ENCODE assay signal across 8 cellular contexts in the genomic region with DNA sequence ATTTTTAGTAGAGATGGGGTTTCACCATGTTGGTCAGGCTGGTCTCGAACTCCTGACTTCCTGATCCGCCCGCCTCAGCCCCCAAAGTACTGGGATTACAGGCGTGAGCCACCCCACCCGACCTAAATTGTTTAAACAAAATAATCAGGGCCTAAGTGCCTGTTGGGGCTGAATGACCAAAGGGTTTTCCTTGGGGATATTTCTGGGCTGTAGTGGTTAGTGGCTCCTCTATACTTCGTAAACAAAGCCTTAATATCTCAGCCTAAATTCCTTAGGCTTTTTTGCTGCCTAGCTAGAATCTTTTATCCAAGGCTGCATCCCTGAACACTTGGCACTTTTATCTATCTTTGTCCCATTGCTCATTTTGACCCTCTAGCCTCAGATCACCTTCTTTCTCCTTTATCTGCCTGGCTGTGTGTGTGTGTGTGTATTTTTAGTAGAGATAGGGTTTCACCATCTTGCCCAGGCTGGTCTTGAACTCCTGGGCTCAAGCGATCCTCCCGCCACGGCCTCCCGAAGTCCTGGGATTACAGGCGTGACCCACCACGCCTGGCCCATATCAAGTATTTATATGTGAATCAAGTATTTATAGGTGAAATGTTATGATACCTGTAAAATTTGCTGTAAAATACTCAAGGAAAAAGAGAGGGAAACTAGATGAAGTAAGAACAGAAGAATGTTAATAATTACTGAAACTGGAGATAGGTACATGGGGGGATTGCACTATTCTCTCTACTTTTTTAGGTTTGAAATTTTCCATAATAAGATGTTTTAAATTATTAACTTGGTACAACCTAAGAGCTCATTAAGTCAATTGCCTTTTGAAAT. TPM values are rescaled to one million over a fixed set of nuclear protein-coding genes. Genes with fewer than 3 reads are reported as not detected.
DNase-seq lines count a peak whose midpoint lies in the region; ATAC-seq and TF ChIP-seq lines count a peak whose summit lies in the region.

No MANE protein-coding gene starts in this region.

- POLR2A ChIA-PET in GM10248 (lab: Yijun Ruan, JAX), result no interaction called here

- DNase-seq in NCI-H526 treated with DMSO at 0.1 percent for 48 hours (lab: John Stamatoyannopoulos, UW) (peak; percentile 15), NCI-H526 (lab: John Stamatoyannopoulos, UW) (no peak), NT2/D1 (ENCODE audit: low read depth, low spot score) (no peak), retinal pigment epithelial cell (ENCODE audit: low read depth) (no peak), spleen (no peak), NCI-H446 treated with DMSO at 0.1 percent for 48 hours (lab: John Stamatoyannopoulos, UW) (no peak), GM10248 (ENCODE audit: extremely low spot score) (no peak)
- no peak for DNase-seq in central memory CD8-positive, alpha-beta T cell (ENCODE audit: low spot score in 2 of 2)

- H3K27me3 ChIP-seq in NT2/D1 (ENCODE audit: insufficient read depth, insufficient read length), result no peaks in the 10 kb centered on the region
- no peaks in the 10 kb centered on the region for H3K27me3 ChIP-seq in spleen (replicated peaks in 1 of 7)

- peaks cover 16% of the 10 kb centered on the region for H3K36me3 ChIP-seq in NT2/D1 (ENCODE audit: insufficient read depth, insufficient read length, low read length)
- H3K36me3 ChIP-seq in spleen, result no peaks in the 10 kb centered on the region

- peak overlapping the region; percentile 35 for H3K4me3 ChIP-seq in NT2/D1 (ENCODE audit: insufficient read length, low read depth)
- H3K4me3 ChIP-seq in retinal pigment epithelial cell (ENCODE audit: low read length), result peak overlapping the region; percentile 32
- peak overlapping the region in 4 of 8 donors; percentile 94 to 100 (median 98) for H3K4me3 ChIP-seq in spleen

- TF ChIP-seq CTCF in retinal pigment epithelial cell (conservative IDR thresholded peaks at IDR 0.05; ENCODE audit: low read depth, low read length) (no peak), spleen (IDR thresholded peaks at IDR 0.05 in 8 of 11, conservative IDR thresholded peaks at IDR 0.05 in 3 of 11) (no peak), GM10248 (IDR thresholded peaks at IDR 0.05; ENCODE audit: control extremely low read depth, extremely low read depth, low read depth, missing control alignments) (no peak)

- ATAC-seq in central memory CD8-positive, alpha-beta T cell (replicated peaks; ENCODE audit: extremely low read depth, poor library complexity, severe bottlenecking), result no peak

- peak overlapping the region; percentile 96 for H3K27ac Mint-ChIP-seq in central memory CD8-positive, alpha-beta T cell (ENCODE audit: low read depth)

- peaks cover 35% of the 10 kb centered on the region for H3K4me1 Mint-ChIP-seq in central memory CD8-positive, alpha-beta T cell

- no peak for TF ChIP-seq POLR2A in spleen (IDR thresholded peaks at IDR 0.05)

- peaks cover 3% of the 10 kb centered on the region for H3K4me1 ChIP-seq in NT2/D1 (ENCODE audit: insufficient read depth, insufficient read length)
- peaks cover 12 to 51% (median 23%) of the 10 kb centered on the region in 6 donors for H3K4me1 ChIP-seq in spleen

- H3K36me3 Mint-ChIP-seq in central memory CD8-positive, alpha-beta T cell (ENCODE audit: insufficient read depth), result peaks cover 10% of the 10 kb centered on the region

- 72 to 88% (median 78%) methylated on average over 12 of the region's 12 CpGs for WGBS in spleen, 5 donors

- no peaks in the 10 kb centered on the region for H3K9me3 ChIP-seq in NT2/D1 (ENCODE audit: insufficient read depth, low read length)
- H3K9me3 ChIP-seq in spleen, result no peaks in the 10 kb centered on the region

- H3K27me3 Mint-ChIP-seq in central memory CD8-positive, alpha-beta T cell, result no peaks in the 10 kb centered on the region

- peak overlapping the region; percentile 57 for H3K9ac ChIP-seq in NT2/D1 (ENCODE audit: insufficient read length, low read depth)

- CTCF ChIA-PET in GM10248 (lab: Yijun Ruan, JAX), result no interaction called here

- intact Hi-C loops in spleen (cut with DNase I; ENCODE audit: low total_unique reads), result no loop called here

- H3K9me3 Mint-ChIP-seq in central memory CD8-positive, alpha-beta T cell, result no peaks in the 10 kb centered on the region

- peak overlapping the region in 3 of 8 donors; percentile 85 to 88 (median 86) for H3K27ac ChIP-seq in spleen

- peak overlapping the region; percentile 97 for H3K4me3 Mint-ChIP-seq in central memory CD8-positive, alpha-beta T cell

RNA-seq across cellular contexts. Expression of a gene that starts 1.8 kb away (rescaled TPM):
- total RNA-seq in spleen, result 10 to 100 TPM in 5 of 7 donors, 1 to 10 TPM in 2; 4.7 to 47.5 (median 18.7) TPM
- polyA plus RNA-seq in spleen, result 10 to 100 TPM in 1 of 3 donors, 1 to 10 TPM in 2; 4.0 to 17.1 (median 6.8) TPM

RNA-seq across cellular contexts. Expression of a gene that starts 2.1 kb away (rescaled TPM):
- total RNA-seq in spleen, result 1 to 10 TPM in 6 of 7 donors, not detected in 1; 1.1 to 6.0 (median 2.1) TPM
- 1 to 10 TPM; 1.2 to 3.9 (median 2.3) TPM for polyA plus RNA-seq in spleen
